ENCODE assay signal across 16 cellular contexts in genomic region chr10:34427911-34428216, GRCh38.
"Had no signal": no experiment of that assay in that cellular context is flagged by ENCODE, and none has a peak within 500 bp of the region (broad histone marks: within the 10 kb centered on the region; RNA-seq: fewer than 3 reads in every experiment).

No MANE protein-coding gene starts in this region.

- H3K4me3 Mint-ChIP-seq: activated naive CD8-positive, alpha-beta T cell treated with anti-CD3 and anti-CD28 coated beads, Interleukin-2, amount 10 ng/mL, durations not matched to agents 7 days and 5 days; dendritic cell treated with granulocyte-macrophage colony-stimulating factor and Interleukin-4, amounts not matched to agents 40 ng/mL and 50 ng/mL, for 4 days; immature natural killer cell; mesothelial cell of epicardium; nephron progenitor cell; T-helper 2 cell treated with Interferon-gamma antibody and Interleukin-4, amounts not matched to agents 5 μg/mL and 100 μg/mL, for 36 hours had no signal

- H3K27me3 ChIP-seq: gastroesophageal sphincter, stomach had no signal

- H3K9me3 Mint-ChIP-seq: activated naive CD8-positive, alpha-beta T cell treated with anti-CD3 and anti-CD28 coated beads, Interleukin-2, amount 10 ng/mL, durations not matched to agents 7 days and 5 days; immature natural killer cell; T-helper 2 cell treated with Interferon-gamma antibody and Interleukin-4, amounts not matched to agents 5 μg/mL and 100 μg/mL, for 36 hours had no signal

- H3K27ac ChIP-seq: gastroesophageal sphincter, stomach, thoracic aorta had no signal

- H3K27me3 Mint-ChIP-seq: activated naive CD8-positive, alpha-beta T cell treated with anti-CD3 and anti-CD28 coated beads, Interleukin-2, amount 10 ng/mL, durations not matched to agents 7 days and 5 days; dendritic cell treated with granulocyte-macrophage colony-stimulating factor and Interleukin-4, amounts not matched to agents 40 ng/mL and 50 ng/mL, for 4 days had no signal

- H3K9me3 ChIP-seq: gastroesophageal sphincter, stomach, thoracic aorta had no signal

- ATAC-seq: activated CD4-positive, CD25-positive, alpha-beta regulatory T cell treated with anti-CD3 and anti-CD28 coated beads, Interleukin-2, amount 50 U/mL, for 24 hours; gastroesophageal sphincter had no signal

- H3K4me3 ChIP-seq: gastroesophageal sphincter, stomach, thoracic aorta had no signal

- H3K36me3 ChIP-seq: gastroesophageal sphincter, stomach, thoracic aorta had no signal

- H3K4me1 Mint-ChIP-seq: activated naive CD8-positive, alpha-beta T cell treated with anti-CD3 and anti-CD28 coated beads, Interleukin-2, amount 10 ng/mL, durations not matched to agents 7 days and 5 days had no signal

- H3K27ac Mint-ChIP-seq: activated naive CD8-positive, alpha-beta T cell treated with anti-CD3 and anti-CD28 coated beads, Interleukin-2, amount 10 ng/mL, durations not matched to agents 7 days and 5 days; dendritic cell treated with granulocyte-macrophage colony-stimulating factor and Interleukin-4, amounts not matched to agents 40 ng/mL and 50 ng/mL, for 4 days; immature natural killer cell; nephron progenitor cell; T-helper 2 cell treated with Interferon-gamma antibody and Interleukin-4, amounts not matched to agents 5 μg/mL and 100 μg/mL, for 36 hours had no signal

- DNase-seq: activated CD4-positive, alpha-beta T cell treated with anti-CD3 and anti-CD28 coated beads, Interleukin-2, amount 50 U/mL, for 1 hour; activated CD8-positive, alpha-beta memory T cell treated with anti-CD3 and anti-CD28 coated beads for 24 hours; activated naive CD4-positive, alpha-beta T cell; activated naive CD8-positive, alpha-beta T cell treated with anti-CD3 and anti-CD28 coated beads, Interleukin-2, amount 10 ng/mL, durations not matched to agents 7 days and 5 days; cerebellar nuclear complex; erythroblast; immature natural killer cell; stimulated activated CD4-positive, alpha-beta T cell treated with anti-CD3 and anti-CD28 coated beads, Interleukin-1b, Interleukin-23, amount 100 ng/mL, for 48 hours; stomach had no signal

- H3K36me3 Mint-ChIP-seq: activated naive CD8-positive, alpha-beta T cell treated with anti-CD3 and anti-CD28 coated beads, Interleukin-2, amount 10 ng/mL, durations not matched to agents 7 days and 5 days; immature natural killer cell had no signal
